In genomic region chr16:85057948-85058347, GRCh38 we compare ENCODE assay signal across 14 cellular contexts. TPM values are rescaled to one million over a fixed set of nuclear protein-coding genes. Genes with fewer than 3 reads are reported as not detected.
DNase-seq lines count a peak whose midpoint lies in the region; ATAC-seq, FAIRE-seq and TF ChIP-seq lines count a peak whose summit lies in the region.
"Had no signal": no experiment of that assay in that cellular context is flagged by ENCODE, and none has a peak within 500 bp of the region (broad histone marks: within the 10 kb centered on the region; RNA-seq: fewer than 3 reads in every experiment).

No MANE protein-coding gene starts in this region.

- H3K9ac ChIP-seq in HepG2 (ENCODE audit: insufficient read depth, low read depth, low read length), result no peak overlapping the region

- peaks cover 2% of the 10 kb centered on the region for H3K36me3 Mint-ChIP-seq in activated naive CD8-positive, alpha-beta T cell
- no peaks in the 10 kb centered on the region for H3K36me3 Mint-ChIP-seq in activated naive CD8-positive, alpha-beta T cell treated with anti-CD3 and anti-CD28 coated beads for 36 hours
- no peaks in the 10 kb centered on the region for H3K36me3 Mint-ChIP-seq in stimulated activated naive B cell treated with anti-CD40 and anti-IgM and Interleukin-4, amounts not matched to agents 10 μg/mL and 1 μg/mL and 100 μg/mL, for 72 hours

- TF ChIP-seq RAD21 in HepG2 (CRISPR knock-in tag; IDR thresholded peaks at IDR 0.05), result no peak

- peaks cover 0 to 13% of the 10 kb centered on the region in 2 experiments; a peak in 4 of 5 replicates for H3K27me3 ChIP-seq in HepG2 (ENCODE audit: control insufficient read depth in 1 of 2, insufficient read depth in 2 of 2, low read length in 2 of 2)
- H3K27me3 ChIP-seq: dorsolateral prefrontal cortex had no signal

- H3K4me3 Mint-ChIP-seq in activated naive CD8-positive, alpha-beta T cell, result no peak overlapping the region
- H3K4me3 Mint-ChIP-seq in activated naive CD8-positive, alpha-beta T cell treated with anti-CD3 and anti-CD28 coated beads for 36 hours, result no peak overlapping the region
- H3K4me3 Mint-ChIP-seq in stimulated activated naive B cell treated with anti-CD40 and anti-IgM and Interleukin-4, amounts not matched to agents 10 μg/mL and 1 μg/mL and 100 μg/mL, for 72 hours, result no peak overlapping the region

- H3K79me2 ChIP-seq in HepG2 (ENCODE audit: insufficient read depth, low read length), result no peaks in the 10 kb centered on the region

- no peak overlapping the region for H3K4me3 ChIP-seq in HepG2 (replicated peaks in 1 of 3; ENCODE audit: insufficient read depth in 1 of 3, low read depth in 2 of 3, low read length in 3 of 3)
- H3K4me3 ChIP-seq: dorsolateral prefrontal cortex had no signal

- CTCF ChIA-PET in HepG2 (lab: Yijun Ruan, JAX; ENCODE audit: low intra/inter-chr PET ratio, low total read pairs), result no interaction called here

- no peak overlapping the region for H3K4me2 ChIP-seq in HepG2 (ENCODE audit: low read depth, low read length)

- TF ChIP-seq EP300 in HepG2 (IDR thresholded peaks at IDR 0.05; ENCODE audit: low read depth in 2 of 2, low read length in 2 of 2), result no peak
- TF ChIP-seq EP300 in HepG2 (CRISPR knock-in tag; IDR thresholded peaks at IDR 0.05; ENCODE audit: borderline replicate concordance), result no peak

- H3K27me3 Mint-ChIP-seq in activated naive CD8-positive, alpha-beta T cell, result no peaks in the 10 kb centered on the region
- H3K27me3 Mint-ChIP-seq in activated naive CD8-positive, alpha-beta T cell treated with anti-CD3 and anti-CD28 coated beads for 36 hours, result no peaks in the 10 kb centered on the region
- H3K27me3 Mint-ChIP-seq in stimulated activated naive B cell treated with anti-CD40 and anti-IgM and Interleukin-4, amounts not matched to agents 10 μg/mL and 1 μg/mL and 100 μg/mL, for 72 hours, result peaks cover 3 to 6% of the 10 kb centered on the region in 2 donors

- H3K27ac Mint-ChIP-seq in activated naive CD8-positive, alpha-beta T cell, result peak overlapping the region; percentile 91
- H3K27ac Mint-ChIP-seq in activated naive CD8-positive, alpha-beta T cell treated with anti-CD3 and anti-CD28 coated beads for 36 hours, result no peak overlapping the region
- no peak overlapping the region for H3K27ac Mint-ChIP-seq in stimulated activated naive B cell treated with anti-CD40 and anti-IgM and Interleukin-4, amounts not matched to agents 10 μg/mL and 1 μg/mL and 100 μg/mL, for 72 hours

- no peaks in the 10 kb centered on the region for H3K9me3 Mint-ChIP-seq in activated naive CD8-positive, alpha-beta T cell (ENCODE audit: low read depth)
- no peaks in the 10 kb centered on the region for H3K9me3 Mint-ChIP-seq in activated naive CD8-positive, alpha-beta T cell treated with anti-CD3 and anti-CD28 coated beads for 36 hours
- no peaks in the 10 kb centered on the region for H3K9me3 Mint-ChIP-seq in stimulated activated naive B cell treated with anti-CD40 and anti-IgM and Interleukin-4, amounts not matched to agents 10 μg/mL and 1 μg/mL and 100 μg/mL, for 72 hours

- no peak for TF ChIP-seq CTCF in HepG2 (CRISPR knock-in tag; IDR thresholded peaks at IDR 0.05)

- BruUV-seq in HepG2 (replicated peaks; lab: Mats Ljungman, UMichigan), result no TSS peak

- H3K36me3 ChIP-seq in HepG2 (replicated peaks in 1 of 2; ENCODE audit: control insufficient read depth in 1 of 2, insufficient read depth in 2 of 2, low read length in 2 of 2), result no peaks in the 10 kb centered on the region

- H3K9me3 ChIP-seq in HepG2 (ENCODE audit: low read length), result no peaks in the 10 kb centered on the region

- in situ Hi-C loops in HepG2 (cut with HindIII; ENCODE audit: extremely low pct_ligation_motif_present, low pct_unique_long_range_greater_than_20kb), result no loop called here

- H3K4me1 ChIP-seq in HepG2 (ENCODE audit: insufficient read depth, low read length), result peaks cover 33% of the 10 kb centered on the region

- no peak overlapping the region for H2AFZ ChIP-seq in HepG2 (ENCODE audit: low read length)

- POLR2A ChIA-PET in HepG2 (lab: Yijun Ruan, JAX), result no interaction called here

- 85% methylated on average over 7 of the region's 7 CpGs for WGBS in HepG2 (ENCODE audit: low lambda C conversion rate)

- intact Hi-C loops in HepG2 (cut with micrococcal nuclease; ENCODE audit: unreplicated experiment), result no loop called here

- DNase-seq in activated naive CD8-positive, alpha-beta T cell treated with anti-CD3 and anti-CD28 coated beads for 36 hours, result no peak
- peak; percentile 87 for DNase-seq in NCI-H345 (lab: John Stamatoyannopoulos, UW)
- peak; percentile 20 for DNase-seq in stimulated activated naive B cell treated with anti-CD40 and anti-IgM and Interleukin-4, amounts not matched to agents 10 μg/mL and 1 μg/mL and 100 μg/mL, for 72 hours
- DNase-seq in HepG2 (ENCODE audit: low spot score), result no peak
- DNase-seq: DND-41; NCI-H446; stimulated activated CD4-positive, alpha-beta T cell treated with anti-CD3 and anti-CD28 coated beads, Interleukin-2, amount 100 ng/mL, for 48 hours had no signal

- no peak for FAIRE-seq in HepG2 (lab: Jason Lieb, UNC)
- FAIRE-seq: TTC549 had no signal

- peak; percentile 7 for ATAC-seq in esophagus mucosa
- peak; percentile 39 to 42 for ATAC-seq in stimulated activated naive B cell treated with anti-CD40 and anti-IgM and Interleukin-4, amounts not matched to agents 10 μg/mL and 1 μg/mL and 100 μg/mL, for 72 hours (replicated peaks)
- no peak for ATAC-seq in HG03342 (IDR thresholded peaks at IDR 0.05; ENCODE audit: unreplicated experiment)
- ATAC-seq in HepG2, result no peak
- ATAC-seq in HG02981 (IDR thresholded peaks at IDR 0.05; ENCODE audit: unreplicated experiment), result no peak

- H4K20me1 ChIP-seq in HepG2 (ENCODE audit: insufficient read depth, low read length), result no peaks in the 10 kb centered on the region

- TF ChIP-seq POLR2A in HepG2 (IDR thresholded peaks at IDR 0.05; ENCODE audit: insufficient read depth in 1 of 2, low read depth in 2 of 2, low read length in 2 of 2), result no peak

- no peak overlapping the region for H3K27ac ChIP-seq in HepG2 (ENCODE audit: extremely low read length, insufficient read depth, low read length)

- H3K4me1 Mint-ChIP-seq in activated naive CD8-positive, alpha-beta T cell (ENCODE audit: low read depth), result peaks cover 69% of the 10 kb centered on the region
- H3K4me1 Mint-ChIP-seq in activated naive CD8-positive, alpha-beta T cell treated with anti-CD3 and anti-CD28 coated beads for 36 hours, result peaks cover 50% of the 10 kb centered on the region
- peaks cover 33 to 48% of the 10 kb centered on the region in 2 donors for H3K4me1 Mint-ChIP-seq in stimulated activated naive B cell treated with anti-CD40 and anti-IgM and Interleukin-4, amounts not matched to agents 10 μg/mL and 1 μg/mL and 100 μg/mL, for 72 hours

RNA-seq across cellular contexts. Expression of gene KIAA0513, which starts 30.4 kb away (rescaled TPM):
- 1 to 10 TPM; 2.4 to 3.3 TPM for total RNA-seq in activated naive CD8-positive, alpha-beta T cell treated with anti-CD3 and anti-CD28 coated beads for 36 hours
- 8.1 TPM for total RNA-seq in esophagus mucosa
- 1.5 and 1.8 TPM in 2 replicates for total RNA-seq in HepG2 (2016; rRNA removed; fragmentation: Illumina TruSeq; extraction: Trizol)
- 0.62 and 0.91 TPM in 2 replicates for total RNA-seq in HepG2 (2016; cell fraction: cytosol; rRNA removed; fragmentation: Illumina TruSeq; extraction: Trizol; ENCODE audit: low read depth)
- total RNA-seq in HepG2 (2016; cell fraction: insoluble cytoplasmic fraction; rRNA removed; fragmentation: Illumina TruSeq; extraction: Trizol), result 1.5 and 1.7 TPM in 2 replicates
- 0.99 and 1.1 TPM in 2 replicates for total RNA-seq in HepG2 (2016; cell fraction: membrane; rRNA removed; fragmentation: Illumina TruSeq; extraction: Trizol)
- 0.75 and 1.6 TPM in 2 replicates for total RNA-seq in HepG2 (2016; cell fraction: nucleus; rRNA removed; fragmentation: Illumina TruSeq; extraction: Trizol)
- polyA plus RNA-seq in HepG2 (2011; rRNA removed), result 1.8 and 2.4 TPM in 2 replicates
- polyA plus RNA-seq in HepG2 (2011; cell fraction: cytosol; rRNA removed), result 1.6 and 2.3 TPM in 2 replicates
- 6.1 and 6.2 TPM in 2 replicates for polyA plus RNA-seq in HepG2 (2011; cell fraction: nucleus; rRNA removed)
- 1.6 and 2.5 TPM in 2 replicates for polyA plus RNA-seq in HepG2 (2012)
- 0.47 and 1.2 TPM in 2 replicates for polyA plus RNA-seq in HepG2 (2016; cell fraction: cytosol; fragmentation: Illumina TruSeq; extraction: Trizol; ENCODE audit: low read depth)
- polyA plus RNA-seq in HepG2 (2016; cell fraction: insoluble cytoplasmic fraction; fragmentation: Illumina TruSeq; extraction: Trizol; ENCODE audit: low read depth), result 1.3 and 1.5 TPM in 2 replicates
- polyA plus RNA-seq in HepG2 (2016; cell fraction: membrane; fragmentation: Illumina TruSeq; extraction: Trizol; ENCODE audit: low read depth), result 0.90 and 1.2 TPM in 2 replicates
- 1.4 and 2.0 TPM in 2 replicates for polyA plus RNA-seq in HepG2 (2016; cell fraction: nucleus; fragmentation: Illumina TruSeq; extraction: Trizol; ENCODE audit: insufficient read depth, low read depth)
- polyA minus RNA-seq in HepG2 (2011; rRNA and poly(A)+ RNA removed; ENCODE audit: low replicate concordance), result 1.2 and 3.4 TPM in 2 replicates
- 0.99 and 1.8 TPM in 2 replicates for polyA minus RNA-seq in HepG2 (2011; cell fraction: cytosol; rRNA and poly(A)+ RNA removed)
- 3.6 and 5.5 TPM in 2 replicates for polyA minus RNA-seq in HepG2 (2011; cell fraction: nucleus; rRNA and poly(A)+ RNA removed)

RNA-seq across cellular contexts. Expression of gene ZDHHC7, which starts 46.6 kb away (rescaled TPM):
- 10 to 100 TPM; 27.4 to 30.0 TPM for total RNA-seq in activated naive CD8-positive, alpha-beta T cell treated with anti-CD3 and anti-CD28 coated beads for 36 hours
- total RNA-seq in esophagus mucosa (17.1 TPM), HepG2 (2016; rRNA removed; fragmentation: Illumina TruSeq; extraction: Trizol) (39.6 and 46.8 TPM in 2 replicates)
- total RNA-seq in HepG2 (2016; cell fraction: cytosol; rRNA removed; fragmentation: Illumina TruSeq; extraction: Trizol; ENCODE audit: low read depth), result 7.0 and 8.2 TPM in 2 replicates
- total RNA-seq in HepG2 (2016; cell fraction: insoluble cytoplasmic fraction; rRNA removed; fragmentation: Illumina TruSeq; extraction: Trizol), result 36.4 and 48.1 TPM in 2 replicates
- total RNA-seq in HepG2 (2016; cell fraction: membrane; rRNA removed; fragmentation: Illumina TruSeq; extraction: Trizol), result 31.2 and 33.2 TPM in 2 replicates
- 34.5 and 37.8 TPM in 2 replicates for total RNA-seq in HepG2 (2016; cell fraction: nucleus; rRNA removed; fragmentation: Illumina TruSeq; extraction: Trizol)
- polyA plus RNA-seq in HepG2 (2011; rRNA removed), result 67.6 and 79.2 TPM in 2 replicates
- polyA plus RNA-seq in HepG2 (2011; cell fraction: cytosol; rRNA removed), result 96.7 and 128 TPM in 2 replicates
- polyA plus RNA-seq in HepG2 (2011; cell fraction: nucleus; rRNA removed), result 127 and 132 TPM in 2 replicates
- 56.5 and 63.5 TPM in 2 replicates for polyA plus RNA-seq in HepG2 (2012)
- 4.1 and 4.9 TPM in 2 replicates for polyA plus RNA-seq in HepG2 (2016; cell fraction: cytosol; fragmentation: Illumina TruSeq; extraction: Trizol; ENCODE audit: low read depth)
- 35.0 and 37.7 TPM in 2 replicates for polyA plus RNA-seq in HepG2 (2016; cell fraction: insoluble cytoplasmic fraction; fragmentation: Illumina TruSeq; extraction: Trizol; ENCODE audit: low read depth)
- 18.0 and 19.5 TPM in 2 replicates for polyA plus RNA-seq in HepG2 (2016; cell fraction: membrane; fragmentation: Illumina TruSeq; extraction: Trizol; ENCODE audit: low read depth)
- polyA plus RNA-seq in HepG2 (2016; cell fraction: nucleus; fragmentation: Illumina TruSeq; extraction: Trizol; ENCODE audit: insufficient read depth, low read depth), result 57.2 and 68.7 TPM in 2 replicates
- 49.1 and 145 TPM in 2 replicates for polyA minus RNA-seq in HepG2 (2011; rRNA and poly(A)+ RNA removed; ENCODE audit: low replicate concordance)
- polyA minus RNA-seq in HepG2 (2011; cell fraction: cytosol; rRNA and poly(A)+ RNA removed), result 43.3 and 54.9 TPM in 2 replicates
- 53.7 and 58.9 TPM in 2 replicates for polyA minus RNA-seq in HepG2 (2011; cell fraction: nucleus; rRNA and poly(A)+ RNA removed)

RNA-seq across cellular contexts. Expression of gene CIBAR2, which starts 54.3 kb away (rescaled TPM):
- not detected for total RNA-seq in activated naive CD8-positive, alpha-beta T cell treated with anti-CD3 and anti-CD28 coated beads for 36 hours
- total RNA-seq in esophagus mucosa (not detected), HepG2 (2016; rRNA removed; fragmentation: Illumina TruSeq; extraction: Trizol) (not detected in 2 replicates)
- total RNA-seq in HepG2 (2016; cell fraction: cytosol; rRNA removed; fragmentation: Illumina TruSeq; extraction: Trizol; ENCODE audit: low read depth), result not detected in 2 replicates
- total RNA-seq in HepG2 (2016; cell fraction: insoluble cytoplasmic fraction; rRNA removed; fragmentation: Illumina TruSeq; extraction: Trizol), result not detected in 2 replicates
- total RNA-seq in HepG2 (2016; cell fraction: membrane; rRNA removed; fragmentation: Illumina TruSeq; extraction: Trizol), result not detected in 2 replicates
- not detected in 2 replicates for total RNA-seq in HepG2 (2016; cell fraction: nucleus; rRNA removed; fragmentation: Illumina TruSeq; extraction: Trizol)
- not detected in 2 replicates for polyA plus RNA-seq in HepG2 (2011; rRNA removed)
- polyA plus RNA-seq in HepG2 (2011; cell fraction: cytosol; rRNA removed), result not detected in 2 replicates
- not detected in 2 replicates for polyA plus RNA-seq in HepG2 (2011; cell fraction: nucleus; rRNA removed)
- not detected in 2 replicates for polyA plus RNA-seq in HepG2 (2012)
- not detected in 2 replicates for polyA plus RNA-seq in HepG2 (2016; cell fraction: cytosol; fragmentation: Illumina TruSeq; extraction: Trizol; ENCODE audit: low read depth)
- polyA plus RNA-seq in HepG2 (2016; cell fraction: insoluble cytoplasmic fraction; fragmentation: Illumina TruSeq; extraction: Trizol; ENCODE audit: low read depth), result not detected in 2 replicates
- polyA plus RNA-seq in HepG2 (2016; cell fraction: membrane; fragmentation: Illumina TruSeq; extraction: Trizol; ENCODE audit: low read depth), result not detected in 2 replicates
- not detected in 2 replicates for polyA plus RNA-seq in HepG2 (2016; cell fraction: nucleus; fragmentation: Illumina TruSeq; extraction: Trizol; ENCODE audit: insufficient read depth, low read depth)
- polyA minus RNA-seq in HepG2 (2011; rRNA and poly(A)+ RNA removed; ENCODE audit: low replicate concordance), result not detected in 2 replicates
- polyA minus RNA-seq in HepG2 (2011; cell fraction: cytosol; rRNA and poly(A)+ RNA removed), result not detected in 2 replicates
- not detected in 2 replicates for polyA minus RNA-seq in HepG2 (2011; cell fraction: nucleus; rRNA and poly(A)+ RNA removed)
- total RNA-seq: mononuclear cell had no signal

Comparison
In these comparisons a context has a peak if more than half of its experiments do, and no peak if none do; other contexts are left out.
1. DNase-seq: peak in NCI-H345 (single experiment) and stimulated activated naive B cell treated with anti-CD40 and anti-IgM and Interleukin-4, amounts not matched to agents 10 μg/mL and 1 μg/mL and 100 μg/mL, for 72 hours (single experiment); none in activated naive CD8-positive, alpha-beta T cell treated with anti-CD3 and anti-CD28 coated beads for 36 hours (single experiment) and HepG2 (single experiment).
2. ATAC-seq: peak in esophagus mucosa (single experiment) and stimulated activated naive B cell treated with anti-CD40 and anti-IgM and Interleukin-4, amounts not matched to agents 10 μg/mL and 1 μg/mL and 100 μg/mL, for 72 hours (2 of 2); none in HG03342 (single experiment), HepG2 (single experiment) and HG02981 (single experiment).